Comparison of ENCODE assay signal across 8 cellular contexts in genomic region chr9:97923529-97924108, GRCh38. TPM values are rescaled to one million over a fixed set of nuclear protein-coding genes. Genes with fewer than 3 reads are reported as not detected.
A peak's percentile ranks its signal among the peaks of the same experiment; 100 is the strongest.
DNase-seq lines count a peak whose midpoint lies in the region; ATAC-seq and FAIRE-seq lines count a peak whose summit lies in the region.

No MANE protein-coding gene starts in this region.

- peak; percentile 74 for FAIRE-seq in A204.1 (lab: Jason Lieb, UNC)

- peak overlapping the region; percentile 94 for H3K27ac ChIP-seq in epithelial cell of prostate
- peak overlapping the region; percentile 98 for H3K27ac ChIP-seq in naive thymus-derived CD4-positive, alpha-beta T cell (ENCODE audit: low read depth, low read length)

- H3K36me3 ChIP-seq in naive thymus-derived CD4-positive, alpha-beta T cell (ENCODE audit: control insufficient read depth in 2 of 3, insufficient read depth in 3 of 3, low read length in 3 of 3), result no peaks in the 10 kb centered on the region

- H3K27ac Mint-ChIP-seq in naive thymus-derived CD4-positive, alpha-beta T cell, result peak overlapping the region; percentile 97 to 100 (median 99)

- peaks cover 0 to 18% (median 0%) of the 10 kb centered on the region in 11 donors for H3K9me3 Mint-ChIP-seq in naive thymus-derived CD4-positive, alpha-beta T cell

- no peaks in the 10 kb centered on the region for H3K9me3 ChIP-seq in naive thymus-derived CD4-positive, alpha-beta T cell (ENCODE audit: control insufficient read depth in 2 of 3, low read length in 3 of 3)

- H3K36me3 Mint-ChIP-seq in naive thymus-derived CD4-positive, alpha-beta T cell, result peaks cover 0 to 10% (median 5%) of the 10 kb centered on the region in 5 donors

- H3K4me3 ChIP-seq in naive thymus-derived CD4-positive, alpha-beta T cell (ENCODE audit: low read length), result peak overlapping the region; percentile 88

- peaks cover 25 to 29% of the 10 kb centered on the region in 2 donors for H3K4me1 ChIP-seq in naive thymus-derived CD4-positive, alpha-beta T cell (ENCODE audit: control insufficient read depth in 2 of 2, insufficient read depth in 2 of 2, low read length in 2 of 2)

- DNase-seq in HuH-7 (ENCODE audit: low spot score), result peak; percentile 42
- peak; percentile 35 for DNase-seq in NOMO-1 treated with dmso at 0.1 percent for 144 hours (lab: John Stamatoyannopoulos, UW; ENCODE audit: unreplicated experiment)
- DNase-seq in activated CD8-positive, alpha-beta memory T cell treated with anti-CD3 and anti-CD28 coated beads, Interleukin-2, amount 50 U/mL, for 48 hours, result peak; percentile 79
- DNase-seq in epithelial cell of prostate (ENCODE audit: low read depth, low spot score), result peak; percentile 16
- peak; percentile 33 to 87 (median 82) for DNase-seq in naive thymus-derived CD4-positive, alpha-beta T cell
- peak; percentile 58 for DNase-seq in stimulated activated naive CD4-positive, alpha-beta T cell treated with Interleukin-2 at 50 U/mL for 16 hours (lab: John Stamatoyannopoulos, UW)

- CTCF ChIA-PET in naive thymus-derived CD4-positive, alpha-beta T cell (lab: Charles Lee), result interaction anchor here (0.5 to 5.8 kb wide), 39 partner anchors 10 to 340 kb away, joined by 3 to 118 read pairs (median 4); partner anchors contain the start of genes ANP32B, HEMGN and TBC1D2

- peaks cover 23 to 69% (median 42%) of the 10 kb centered on the region in 7 donors for H3K4me1 Mint-ChIP-seq in naive thymus-derived CD4-positive, alpha-beta T cell

- peaks cover 0 to 5% (median 0%) of the 10 kb centered on the region in 5 donors for H3K27me3 Mint-ChIP-seq in naive thymus-derived CD4-positive, alpha-beta T cell

- POLR2A ChIA-PET in naive thymus-derived CD4-positive, alpha-beta T cell (lab: Charles Lee), result interaction anchor here (0.8 to 15.2 kb wide), 19 partner anchors 13 to 333 kb away, joined by 3 to 715 read pairs (median 27); partner anchors contain the start of genes ANP32B, HEMGN, NANS and TBC1D2

- no peaks in the 10 kb centered on the region for H3K27me3 ChIP-seq in naive thymus-derived CD4-positive, alpha-beta T cell (ENCODE audit: control insufficient read depth in 2 of 2, insufficient read depth in 2 of 2, low read length in 2 of 2)

- H3K4me3 Mint-ChIP-seq in naive thymus-derived CD4-positive, alpha-beta T cell, result peak overlapping the region; percentile 56 to 97 (median 90)

- intact Hi-C loops in naive thymus-derived CD4-positive, alpha-beta T cell (cut with micrococcal nuclease), result loop anchor here (1.0 to 10.0 kb wide), 19 partner anchors 8 to 871 kb away; partner anchors contain the start of genes CORO2A (in 2 of the 2), ANKS6 (in 1 of the 2), ANP32B (in 1 of the 2) and HEMGN (in 1 of the 2)

- peak; percentile 28 for ATAC-seq in GM18502 (IDR thresholded peaks at IDR 0.05; ENCODE audit: poor library complexity, unreplicated experiment)
- peak; percentile 38 for ATAC-seq in naive thymus-derived CD4-positive, alpha-beta T cell

RNA-seq across cellular contexts. Expression of gene TRMO, which starts 1.3 kb away (rescaled TPM):
- 10 to 100 TPM; 26.8 to 55.3 (median 43.8) TPM for total RNA-seq in naive thymus-derived CD4-positive, alpha-beta T cell
- 10 to 100 TPM; 24.5 to 29.3 TPM for polyA plus RNA-seq in naive thymus-derived CD4-positive, alpha-beta T cell

RNA-seq across cellular contexts. Expression of gene HEMGN, which starts 14.4 kb away (rescaled TPM):
- 1 to 10 TPM; 1.3 to 4.3 (median 2.3) TPM for total RNA-seq in naive thymus-derived CD4-positive, alpha-beta T cell
- 10 to 100 TPM; 13.6 to 14.2 TPM for polyA plus RNA-seq in naive thymus-derived CD4-positive, alpha-beta T cell

RNA-seq across cellular contexts. Expression of gene ANP32B, which starts 59.5 kb away (rescaled TPM):
- total RNA-seq in naive thymus-derived CD4-positive, alpha-beta T cell, result 100 to 1,000 TPM; 143 to 267 (median 186) TPM
- polyA plus RNA-seq in naive thymus-derived CD4-positive, alpha-beta T cell, result 100 to 1,000 TPM; 108 to 123 TPM

Comparison
In these comparisons a context has a peak if more than half of its experiments do, and no peak if none do; other contexts are left out.
1. Peak in every context shown above with its lines: DNase-seq, ATAC-seq, H3K4me3 ChIP-seq and H3K27ac ChIP-seq.
2. DNase-seq: peak in every context shown above with its lines; median percentile 82 in naive thymus-derived CD4-positive, alpha-beta T cell; 79 in activated CD8-positive, alpha-beta memory T cell treated with anti-CD3 and anti-CD28 coated beads, Interleukin-2, amount 50 U/mL, for 48 hours; 58 in stimulated activated naive CD4-positive, alpha-beta T cell treated with Interleukin-2 at 50 U/mL for 16 hours; 42 in HuH-7; 35 in NOMO-1 treated with dmso at 0.1 percent for 144 hours; 16 in epithelial cell of prostate.